In genomic region chr16:52229471-52229870, GRCh38 we compare ENCODE assay signal across 25 cellular contexts.
"Had no signal": no experiment of that assay in that cellular context is flagged by ENCODE, and none has a peak within 500 bp of the region (broad histone marks: within the 10 kb centered on the region; RNA-seq: fewer than 3 reads in every experiment).

No MANE protein-coding gene starts in this region.

- H3K4me2 ChIP-seq: KMS-11 had no signal

- H3K27me3 ChIP-seq: MG63 had no signal

- H3K36me3 ChIP-seq: MG63 had no signal

- DNase-seq: Karpas-422, Kasumi-1, KG1, MG63, MM.1S, MV-4-11, NCI-H1048, NCI-H1092, NCI-H1092 treated with DMSO at 0.1 percent for 48 hours, NCI-H1417 treated with DMSO at 0.1 percent for 48 hours, NCI-H1436, NCI-H1436 treated with DMSO at 0.1 percent for 48 hours, NCI-H1694, NCI-H1694 treated with DMSO at 0.1 percent for 48 hours, NCI-H187 treated with DMSO at 0.1 percent for 48 hours, NCI-H1930, NCI-H2029, NCI-H2081, NCI-H2081 treated with DMSO at 0.1 percent for 48 hours, NCI-H2107, NCI-H2227 treated with DMSO at 0.1 percent for 48 hours, NCI-H226, NCI-H446, NCI-H446 treated with DMSO at 0.1 percent for 48 hours had no signal

- H3K4me3 ChIP-seq: MG63 had no signal

- H3K27ac ChIP-seq: KMS-11 had no signal

- H3K9ac ChIP-seq: KMS-11 had no signal

- H3K9me3 ChIP-seq: MG63 had no signal
